ENCODE assay signal across 8 cellular contexts in the genomic region with DNA sequence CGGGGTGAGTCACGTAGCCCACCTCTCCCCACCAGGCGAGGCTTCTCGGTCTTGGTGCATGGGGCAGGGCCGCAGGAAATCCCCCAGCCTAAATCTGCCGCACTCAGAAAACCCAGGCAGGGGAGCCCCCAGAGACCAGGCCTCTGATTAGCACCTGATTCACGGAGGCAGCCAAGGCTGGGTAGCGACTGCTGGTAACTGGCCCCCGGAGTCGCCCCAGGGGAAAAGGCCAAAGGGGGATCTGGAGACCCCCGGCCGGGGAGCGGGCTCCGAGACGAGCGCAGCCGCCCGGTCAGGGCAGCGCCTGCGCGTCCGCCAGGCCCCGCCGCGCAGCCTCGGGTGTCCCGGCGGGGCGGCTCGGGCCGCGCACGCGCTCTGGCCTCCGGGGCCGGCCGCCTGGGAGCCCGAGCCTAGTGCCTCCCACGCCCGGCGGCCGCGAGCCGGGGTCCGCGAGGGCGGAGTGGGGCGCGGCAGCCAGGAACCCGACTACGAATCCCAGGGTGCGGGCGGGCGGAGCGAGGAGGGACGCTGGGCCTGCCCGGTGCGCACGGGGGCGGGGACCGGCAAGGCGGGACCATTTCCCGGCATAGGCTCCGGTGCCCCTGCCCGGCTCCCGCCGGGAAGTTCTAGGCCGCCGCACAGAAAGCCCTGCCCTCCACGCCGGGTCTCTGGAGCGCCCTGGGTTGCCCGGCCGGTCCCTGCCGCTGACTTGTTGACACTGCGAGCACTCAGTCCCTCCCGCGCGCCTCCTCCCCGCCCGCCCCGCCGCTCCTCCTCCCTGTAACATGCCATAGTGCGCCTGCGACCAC. TPM values are rescaled to one million over a fixed set of nuclear protein-coding genes. Genes with fewer than 3 reads are reported as not detected.
DNase-seq lines count a peak whose midpoint lies in the region; ATAC-seq and TF ChIP-seq lines count a peak whose summit lies in the region.

A gene with protein sequence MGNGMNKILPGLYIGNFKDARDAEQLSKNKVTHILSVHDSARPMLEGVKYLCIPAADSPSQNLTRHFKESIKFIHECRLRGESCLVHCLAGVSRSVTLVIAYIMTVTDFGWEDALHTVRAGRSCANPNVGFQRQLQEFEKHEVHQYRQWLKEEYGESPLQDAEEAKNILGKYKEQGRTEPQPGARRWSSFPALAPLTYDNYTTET (plus strand): TSS at position 791 of the 809 bp plus-strand sequence. CDS start 53 bp downstream, outside the sequence.

- DNase-seq in activated CD4-positive, alpha-beta T cell treated with anti-CD3 and anti-CD28 coated beads for 4 hours: peak; percentile 78 to 81
- DNase-seq in dermis microvascular lymphatic vessel endothelial cell (ENCODE audit: low read depth in 2 of 2) (peak; percentile 50 to 82), lung (ENCODE audit: low spot score) (peak; percentile 90), NCI-H1930 (lab: John Stamatoyannopoulos, UW) (no peak)
- peak; percentile 67 to 77 (median 67) for DNase-seq in stimulated activated CD4-positive, alpha-beta T cell treated with anti-CD3 and anti-CD28 coated beads, TNF-alpha, amount 100 ng/mL, for 48 hours (ENCODE audit: low read depth in 3 of 3)

- H3K27ac ChIP-seq in ACC112 (ENCODE audit: low read depth, low read length) (peak within 1 kb of the TSS; percentile 87), lung (ENCODE audit: low read depth in 1 of 2, low read length in 1 of 2) (peak within 1 kb of the TSS; percentile 93 to 98)

- whole genome bisulfite sequencing in lung, 2 donors: 30 to 32% methylated on average over 82 to 85 of the region's 85 CpGs

- peaks cover 38% of the 10 kb centered on the region for H3K79me2 ChIP-seq in ACC112 (ENCODE audit: control insufficient read depth, insufficient read depth, low read length, unreplicated experiment)

- H3K36me3 ChIP-seq in ACC112 (ENCODE audit: insufficient read depth, low read length) (no peaks in the 10 kb centered on the region), lung (ENCODE audit: control insufficient read depth in 2 of 2, insufficient read depth in 2 of 2, low read length in 2 of 2) (no peaks in the 10 kb centered on the region)

- peak; percentile 54 for ATAC-seq in GM19324 (IDR thresholded peaks at IDR 0.05; ENCODE audit: low FRiP score, unreplicated experiment)
- peak; percentile 36 for ATAC-seq in HG03460 (IDR thresholded peaks at IDR 0.05; ENCODE audit: unreplicated experiment)
- ATAC-seq in lung (ENCODE audit: insufficient read depth, low FRiP score): peak; percentile 85

- H3K4me1 ChIP-seq in ACC112 (ENCODE audit: control insufficient read depth, insufficient read depth, low read length, unreplicated experiment): peaks cover 26% of the 10 kb centered on the region
- peaks cover 2 to 8% of the 10 kb centered on the region in 2 donors for H3K4me1 ChIP-seq in lung (ENCODE audit: control insufficient read depth in 2 of 2, insufficient read depth in 2 of 2, low read length in 2 of 2)

- H3K27me3 ChIP-seq in ACC112 (ENCODE audit: insufficient read depth, low read length): no peaks in the 10 kb centered on the region
- H3K27me3 ChIP-seq in lung (ENCODE audit: control insufficient read depth, insufficient read depth): no peaks in the 10 kb centered on the region

- H3K9me3 ChIP-seq in lung (ENCODE audit: control insufficient read depth in 2 of 2, insufficient read depth in 1 of 2, low read length in 1 of 2): peaks cover 0 to 4% of the 10 kb centered on the region in 2 donors

- peak within 1 kb of the TSS; percentile 92 for H3K4me3 ChIP-seq in ACC112 (ENCODE audit: low read depth, low read length)
- H3K4me3 ChIP-seq in lung: peak within 1 kb of the TSS; percentile 57

- TF ChIP-seq CTCF in lung (IDR thresholded peaks at IDR 0.05; ENCODE audit: control extremely low read depth, extremely low read depth): no peak

- peak within 1 kb of the TSS; percentile 95 for H2AFZ ChIP-seq in ACC112 (ENCODE audit: low read length, unreplicated experiment)

RNA-seq across cellular contexts. Expression of the gene that starts here (rescaled TPM):
- total RNA-seq in dermis microvascular lymphatic vessel endothelial cell (27.3 and 32.9 TPM in 2 replicates), lung (10 to 100 TPM; 38.9 to 51.1 TPM)
- 10 to 100 TPM; 39.1 to 48.5 TPM for polyA plus RNA-seq in lung

Comparison
In these comparisons a context has a peak if more than half of its experiments do, and no peak if none do; other contexts are left out.
1. DNase-seq: peak in activated CD4-positive, alpha-beta T cell treated with anti-CD3 and anti-CD28 coated beads for 4 hours (2 of 2), dermis microvascular lymphatic vessel endothelial cell (2 of 2), lung (single experiment) and stimulated activated CD4-positive, alpha-beta T cell treated with anti-CD3 and anti-CD28 coated beads, TNF-alpha, amount 100 ng/mL, for 48 hours (3 of 3); none in NCI-H1930 (0 of 2).
2. Peak in every context shown above with its lines, with median percentiles within 50 percentile points of each other: ATAC-seq.